Comparison of ENCODE assay signal across 1 cellular context in the genomic region with DNA sequence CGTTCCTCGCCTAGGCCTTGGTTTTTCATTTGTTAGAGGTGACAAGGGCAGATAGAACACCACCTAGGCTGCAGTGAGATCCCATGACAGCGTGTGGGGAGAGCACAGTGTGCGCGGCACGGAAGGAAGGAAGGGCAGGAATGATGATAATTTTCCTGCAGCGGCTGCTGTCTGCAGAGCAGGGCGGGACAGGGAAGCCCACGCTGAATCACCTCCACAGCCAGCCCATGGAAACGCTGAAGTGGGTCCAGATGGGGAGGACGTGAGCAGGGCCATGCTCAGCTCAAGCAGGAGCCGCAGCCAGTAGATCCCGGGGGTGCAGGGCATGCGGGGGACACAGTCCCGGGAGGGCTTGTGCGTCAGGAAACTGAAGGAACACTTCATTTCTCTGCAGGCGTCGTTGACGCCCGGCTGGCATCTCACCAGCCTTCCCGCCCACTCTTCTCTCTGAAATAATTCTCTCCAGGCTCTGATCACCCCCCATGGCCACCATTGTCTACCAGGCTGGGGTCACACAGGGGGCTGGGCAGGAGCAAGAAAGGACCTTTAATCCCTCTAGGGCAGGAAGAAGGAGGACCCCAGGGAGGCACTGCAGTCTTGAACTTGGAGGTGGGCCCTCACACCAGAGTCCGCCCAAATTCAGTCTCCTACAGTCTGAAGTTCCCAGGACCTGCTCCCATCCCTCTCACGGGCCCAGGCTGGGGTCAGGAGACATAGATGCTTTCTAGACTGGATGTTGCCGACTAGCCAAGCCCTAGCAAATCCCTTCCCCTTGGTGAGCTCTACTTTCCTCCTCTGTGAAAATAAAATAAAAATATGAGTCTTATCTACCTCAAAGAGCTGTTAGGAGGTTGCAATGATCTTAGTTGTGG.
TF ChIP-seq lines count a peak whose summit lies in the region.

No MANE protein-coding gene starts in this region.

TF ChIP-seq in Ishikawa, 13 proteins besides CTCF, POLR2A, EP300 and RAD21 (continued from another document):
- TF ChIP-seq, protein P1, sequence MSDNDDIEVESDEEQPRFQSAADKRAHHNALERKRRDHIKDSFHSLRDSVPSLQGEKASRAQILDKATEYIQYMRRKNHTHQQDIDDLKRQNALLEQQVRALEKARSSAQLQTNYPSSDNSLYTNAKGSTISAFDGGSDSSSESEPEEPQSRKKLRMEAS (IDR thresholded peaks at IDR 0.05) = peak; percentile 24; the same call in 1 of the 2 replicates
- no peak for TF ChIP-seq REST (IDR thresholded peaks at IDR 0.05; ENCODE audit: low read depth)
- TF ChIP-seq TAF1 (IDR thresholded peaks at IDR 0.05; ENCODE audit: low read depth) = no peak
- TF ChIP-seq CREB1 (IDR thresholded peaks at IDR 0.05; ENCODE audit: low read depth) = no peak
- peak; percentile 76 for TF ChIP-seq EGR1 (IDR thresholded peaks at IDR 0.05)
- peak; percentile 65 for TF ChIP-seq NFIC (IDR thresholded peaks at IDR 0.05)
- TF ChIP-seq TCF12 (IDR thresholded peaks at IDR 0.05; ENCODE audit: low read depth) = no peak
- TF ChIP-seq FOXM1 (IDR thresholded peaks at IDR 0.05; ENCODE audit: borderline replicate concordance, low read depth) = 0 out of 2 replicates have a peak, but pooled peaks have one; percentile 24
